Comparison of ENCODE assay signal across 1 cellular context in genomic region chr6:73309784-73310502, GRCh38.
TF ChIP-seq lines count a peak whose summit lies in the region.

No MANE protein-coding gene starts in this region.

TF ChIP-seq in K562, 482 proteins besides CTCF, POLR2A, EP300 and RAD21 (continued from another document):
- TF ChIP-seq E2F4 (CRISPR knock-in tag; IDR thresholded peaks at IDR 0.05; ENCODE audit: low read depth) (peak; percentile 16; the same call in 1 of the 2 replicates), RBM17 (IDR thresholded peaks at IDR 0.05; ENCODE audit: borderline replicate concordance, low read depth, low read length) (no peak), SMARCA5 (IDR thresholded peaks at IDR 0.05) (no peak), ZNF79 (CRISPR knock-in tag; IDR thresholded peaks at IDR 0.05; ENCODE audit: low read depth) (no peak), ZKSCAN1 (IDR thresholded peaks at IDR 0.05; ENCODE audit: low read depth, low read length) (no peak), YY1 (IDR thresholded peaks at IDR 0.05; ENCODE audit: borderline replicate concordance in 1 of 3, control insufficient read depth in 1 of 3, extremely low read depth in 1 of 3, insufficient read depth in 3 of 3, insufficient read length in 1 of 3, insufficient replicate concordance in 2 of 3, low read depth in 1 of 3, low read length in 2 of 3) (peak in 1 of 3 experiments; percentile 11), ATF4 (CRISPR knock-in tag; IDR thresholded peaks at IDR 0.05) (no peak), ZFX (CRISPR knock-in tag; IDR thresholded peaks at IDR 0.05) (peak; percentile 89), NFATC3 (IDR thresholded peaks at IDR 0.05) (no peak), MEF2D (tag; conservative IDR thresholded peaks at IDR 0.05; ENCODE audit: low read depth) (no peak), PKNOX1 (IDR thresholded peaks at IDR 0.05) (peak; percentile 65), ZNF263 (CRISPR knock-in tag; IDR thresholded peaks at IDR 0.05; ENCODE audit: borderline replicate concordance) (peak; percentile 42; the same call in 1 of the 2 replicates), AFF1 (IDR thresholded peaks at IDR 0.05; ENCODE audit: low read depth in 1 of 2, partially characterized antibody in 2 of 2) (no peak), ZNF644 (tag; IDR thresholded peaks at IDR 0.05; ENCODE audit: low read depth) (no peak), MTA1 (IDR thresholded peaks at IDR 0.05; ENCODE audit: borderline replicate concordance) (peak; percentile 30; the same call in 1 of the 2 replicates), MYNN (IDR thresholded peaks at IDR 0.05) (0 out of 2 replicates have a peak, but pooled peaks have one; percentile 8), MYNN (CRISPR knock-in tag; IDR thresholded peaks at IDR 0.05) (no peak), FOXK1 (CRISPR knock-in tag; IDR thresholded peaks at IDR 0.05; ENCODE audit: borderline replicate concordance) (no peak), U2AF2 (optimal IDR thresholded peaks at IDR 0.05; ENCODE audit: low read depth, low read length) (no peak), ZNF224 (CRISPR knock-in tag; IDR thresholded peaks at IDR 0.05) (0 out of 2 replicates have a peak, but pooled peaks have one; percentile 20)
TF ChIP-seq in K562: peak in this region for 104.
